11 cellular contexts compared by ENCODE assay signal in the genomic region with DNA sequence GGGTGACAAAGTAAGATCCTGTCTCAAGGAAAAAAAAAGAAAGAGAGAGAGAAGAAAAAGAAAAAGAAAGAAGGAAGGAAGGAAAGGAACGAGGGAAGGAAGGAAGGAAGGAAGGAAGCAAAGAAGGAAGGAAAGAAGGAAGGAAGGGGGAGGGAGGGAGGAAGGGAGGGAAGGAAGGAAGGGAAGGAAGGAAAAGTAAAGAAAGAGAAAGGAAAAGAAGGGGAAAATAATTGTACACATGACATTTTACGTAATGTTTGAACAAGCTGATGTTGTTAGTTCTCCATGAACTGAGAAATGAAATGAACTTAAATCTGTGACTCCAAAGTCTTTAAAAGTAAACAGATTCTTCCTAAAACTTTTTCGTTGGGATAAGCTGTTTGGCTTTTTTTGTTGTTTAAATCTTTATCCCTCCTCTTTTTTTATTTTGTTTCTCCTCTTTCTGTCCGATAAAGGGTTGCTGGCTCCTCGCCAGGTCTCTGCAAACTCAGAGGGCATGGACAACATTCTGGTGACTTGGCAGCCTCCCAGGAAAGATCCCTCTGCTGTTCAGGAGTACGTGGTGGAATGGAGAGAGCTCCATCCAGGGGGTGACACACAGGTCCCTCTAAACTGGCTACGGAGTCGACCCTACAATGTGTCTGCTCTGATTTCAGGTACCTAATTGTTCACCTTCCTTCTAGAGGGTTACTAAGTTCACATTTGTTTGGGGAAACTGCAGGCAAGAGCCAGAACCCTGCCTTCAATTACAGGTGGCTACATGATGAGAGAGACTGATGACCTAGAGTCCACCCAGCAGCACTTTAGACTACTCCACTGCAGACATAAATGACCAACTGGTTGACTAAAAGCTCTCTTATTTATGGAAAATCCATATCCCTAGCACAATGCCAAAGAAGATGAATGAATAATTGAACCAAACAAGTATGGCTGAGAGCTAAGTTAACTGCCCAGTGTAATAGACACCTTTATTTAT. TPM values are rescaled to one million over a fixed set of nuclear protein-coding genes. Genes with fewer than 3 reads are reported as not detected.
DNase-seq lines count a peak whose midpoint lies in the region; ATAC-seq and TF ChIP-seq lines count a peak whose summit lies in the region.
"Had no signal": no experiment of that assay in that cellular context is flagged by ENCODE, and none has a peak within 500 bp of the region (broad histone marks: within the 10 kb centered on the region; RNA-seq: fewer than 3 reads in every experiment).

No MANE protein-coding gene starts in this region.

- H3K4me1 Mint-ChIP-seq in activated T-cell treated with anti-CD3 and anti-CD28 coated beads, Interleukin-2, amount 50 U/mL, for 72 hours (ENCODE audit: low read depth) = peaks cover 25% of the 10 kb centered on the region
- H3K4me1 Mint-ChIP-seq in stimulated activated effector memory CD8-positive, alpha-beta T cell treated with anti-CD3 and anti-CD28 coated beads, Interleukin-12 subunit alpha, Interleukin-12 subunit beta, amount 100 ng/mL, for 72 hours = no peaks in the 10 kb centered on the region

- peaks cover 16 to 66% of the 10 kb centered on the region in 2 donors for H3K36me3 Mint-ChIP-seq in activated T-cell treated with anti-CD3 and anti-CD28 coated beads, Interleukin-2, amount 50 U/mL, for 72 hours (ENCODE audit: insufficient read depth in 2 of 2)
- peaks cover 77% of the 10 kb centered on the region for H3K36me3 Mint-ChIP-seq in stimulated activated effector memory CD8-positive, alpha-beta T cell treated with anti-CD3 and anti-CD28 coated beads, Interleukin-12 subunit alpha, Interleukin-12 subunit beta, amount 100 ng/mL, for 72 hours

- no peak overlapping the region for H3K4me3 ChIP-seq in fibroblast of pulmonary artery (replicated peaks; ENCODE audit: low read depth, low read length)
- H3K4me3 ChIP-seq: BLaER1 had no signal

- ATAC-seq in activated T-cell treated with anti-CD3 and anti-CD28 coated beads, Interleukin-2, amount 50 U/mL, for 72 hours (replicated peaks in 1 of 2) = peak; percentile 15 to 17
- no peak for ATAC-seq in stimulated activated effector memory CD8-positive, alpha-beta T cell treated with anti-CD3 and anti-CD28 coated beads, Interleukin-12 subunit alpha, Interleukin-12 subunit beta, amount 100 ng/mL, for 72 hours
- no peak for ATAC-seq in HG03108 (IDR thresholded peaks at IDR 0.05; ENCODE audit: unreplicated experiment)

- no peaks in the 10 kb centered on the region for H3K27me3 Mint-ChIP-seq in activated T-cell treated with anti-CD3 and anti-CD28 coated beads, Interleukin-2, amount 50 U/mL, for 72 hours (ENCODE audit: low read depth)

- TF ChIP-seq CTCF in fibroblast of pulmonary artery (IDR thresholded peaks at IDR 0.05; ENCODE audit: low read length, missing control alignments) = peak; percentile 4

- no peaks in the 10 kb centered on the region for H3K9me3 Mint-ChIP-seq in activated T-cell treated with anti-CD3 and anti-CD28 coated beads, Interleukin-2, amount 50 U/mL, for 72 hours
- no peaks in the 10 kb centered on the region for H3K9me3 Mint-ChIP-seq in stimulated activated effector memory CD8-positive, alpha-beta T cell treated with anti-CD3 and anti-CD28 coated beads, Interleukin-12 subunit alpha, Interleukin-12 subunit beta, amount 100 ng/mL, for 72 hours
- H3K9me3 Mint-ChIP-seq: activated T-helper 2 cell treated with anti-CD3 and anti-CD28 coated beads, Interferon-gamma antibody, Interleukin-2, Interleukin-4, amounts not matched to agents 10 μg/mL and 5 μg/mL and 100 μg/mL, durations not matched to agents 14 hours and 24 hours and 36 hours had no signal

- H3K27ac Mint-ChIP-seq in activated T-cell treated with anti-CD3 and anti-CD28 coated beads, Interleukin-2, amount 50 U/mL, for 72 hours = peak overlapping the region; percentile 10
- peak overlapping the region; percentile 5 for H3K27ac Mint-ChIP-seq in stimulated activated effector memory CD8-positive, alpha-beta T cell treated with anti-CD3 and anti-CD28 coated beads, Interleukin-12 subunit alpha, Interleukin-12 subunit beta, amount 100 ng/mL, for 72 hours
- H3K27ac Mint-ChIP-seq: activated T-helper 2 cell treated with anti-CD3 and anti-CD28 coated beads, Interferon-gamma antibody, Interleukin-2, Interleukin-4, amounts not matched to agents 10 μg/mL and 5 μg/mL and 100 μg/mL, durations not matched to agents 14 hours and 24 hours and 36 hours had no signal

- no peak for DNase-seq in activated T-cell treated with anti-CD3 and anti-CD28 coated beads, Interleukin-2, amount 50 U/mL, for 72 hours
- DNase-seq in activated T-cell treated with anti-CD3 and anti-CD28 coated beads, Interleukin-2, amount 50 U/mL, for 1 hour = no peak
- DNase-seq in NCI-H69 (lab: John Stamatoyannopoulos, UW) (peak; percentile 76), fibroblast of pulmonary artery (ENCODE audit: low read depth) (peak; percentile 55), RPMI8226 (no peak), mesenteric fat pad (ENCODE audit: low spot score) (no peak)
- no peak for DNase-seq in stimulated activated effector memory CD8-positive, alpha-beta T cell treated with anti-CD3 and anti-CD28 coated beads, Interleukin-12 subunit alpha, Interleukin-12 subunit beta, amount 100 ng/mL, for 72 hours (ENCODE audit: low spot score in 2 of 2)
- DNase-seq: occipital lobe had no signal

- no peak overlapping the region for H3K4me3 Mint-ChIP-seq in activated T-cell treated with anti-CD3 and anti-CD28 coated beads, Interleukin-2, amount 50 U/mL, for 72 hours
- H3K4me3 Mint-ChIP-seq in stimulated activated effector memory CD8-positive, alpha-beta T cell treated with anti-CD3 and anti-CD28 coated beads, Interleukin-12 subunit alpha, Interleukin-12 subunit beta, amount 100 ng/mL, for 72 hours = no peak overlapping the region

RNA-seq across cellular contexts. Expression of gene IL12RB2, which starts 60.0 kb away (rescaled TPM):
- total RNA-seq in activated T-cell treated with anti-CD3 and anti-CD28 coated beads, Interleukin-2, amount 50 U/mL, for 72 hours = 100 to 1,000 TPM; 128 to 136 TPM
- 3.4 TPM for total RNA-seq in mesenteric fat pad

Comparison
In these comparisons a context has a peak if more than half of its experiments do, and no peak if none do; other contexts are left out.
1. ATAC-seq: peak in activated T-cell treated with anti-CD3 and anti-CD28 coated beads, Interleukin-2, amount 50 U/mL, for 72 hours (2 of 2); none in stimulated activated effector memory CD8-positive, alpha-beta T cell treated with anti-CD3 and anti-CD28 coated beads, Interleukin-12 subunit alpha, Interleukin-12 subunit beta, amount 100 ng/mL, for 72 hours (single experiment) and HG03108 (single experiment).
2. DNase-seq: peak in NCI-H69 (single experiment) and fibroblast of pulmonary artery (single experiment); none in activated T-cell treated with anti-CD3 and anti-CD28 coated beads, Interleukin-2, amount 50 U/mL, for 72 hours (0 of 2), activated T-cell treated with anti-CD3 and anti-CD28 coated beads, Interleukin-2, amount 50 U/mL, for 1 hour (single experiment), stimulated activated effector memory CD8-positive, alpha-beta T cell treated with anti-CD3 and anti-CD28 coated beads, Interleukin-12 subunit alpha, Interleukin-12 subunit beta, amount 100 ng/mL, for 72 hours (0 of 2), RPMI8226 (single experiment) and mesenteric fat pad (single experiment).
3. RNA of gene IL12RB2, which starts 60.0 kb away (total RNA-seq): 128 to 136 TPM in activated T-cell treated with anti-CD3 and anti-CD28 coated beads, Interleukin-2, amount 50 U/mL, for 72 hours; 3.4 TPM in mesenteric fat pad (single experiment); every median in the first group is over 10 times any median in the second.